20 cellular contexts compared by ENCODE assay signal in the genomic region with DNA sequence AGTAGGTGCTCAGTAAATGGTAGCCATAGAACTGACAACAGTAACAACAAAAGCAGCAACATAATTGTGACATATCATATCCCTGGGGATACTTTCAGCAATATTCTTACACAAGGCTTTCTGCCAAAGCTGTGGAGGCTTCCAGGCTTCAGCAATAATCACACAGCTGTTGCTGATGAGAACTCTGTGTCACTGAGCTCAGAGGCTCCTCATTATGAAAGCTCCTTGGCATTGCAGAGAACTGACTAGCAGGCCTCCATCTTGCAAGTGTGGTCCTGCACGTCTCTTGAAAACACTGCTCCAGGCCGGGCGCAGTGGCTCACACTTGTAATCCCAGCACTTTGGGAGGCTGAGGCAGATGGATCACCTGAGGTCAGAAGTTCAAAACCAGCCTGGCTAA.
A peak's percentile ranks its signal among the peaks of the same experiment; 100 is the strongest.
DNase-seq lines count a peak whose midpoint lies in the region; ATAC-seq, FAIRE-seq and TF ChIP-seq lines count a peak whose summit lies in the region.
"Had no signal": no experiment of that assay in that cellular context is flagged by ENCODE, and none has a peak within 500 bp of the region (broad histone marks: within the 10 kb centered on the region; RNA-seq: fewer than 3 reads in every experiment).

No MANE protein-coding gene starts in this region.

- no peaks in the 10 kb centered on the region for H3K36me3 ChIP-seq in K562 (ENCODE audit: control insufficient read depth, insufficient read depth, low read length)
- no peaks in the 10 kb centered on the region for H3K36me3 ChIP-seq in suprapubic skin
- H3K36me3 ChIP-seq in brain microvascular endothelial cell (replicated peaks): no peaks in the 10 kb centered on the region
- H3K36me3 ChIP-seq: pancreas had no signal

- no peaks in the 10 kb centered on the region for H3K79me2 ChIP-seq in K562 (ENCODE audit: control insufficient read depth, insufficient read depth, low read length)

- H3K4me3 ChIP-seq in K562: no peak overlapping the region
- H3K4me3 ChIP-seq in right cardiac atrium (ENCODE audit: low read length): no peak overlapping the region
- H3K4me3 ChIP-seq in suprapubic skin: no peak overlapping the region
- no peak overlapping the region for H3K4me3 ChIP-seq in brain microvascular endothelial cell (ENCODE audit: low read depth, low read length)
- H3K4me3 ChIP-seq: pancreas had no signal

- ATAC-seq in K562: no peak; the same call in 1 of the 3 replicates
- peak; percentile 75 for ATAC-seq in right cardiac atrium
- no peak for ATAC-seq in activated CD8-positive, alpha-beta T cell treated with anti-CD3 and anti-CD28 coated beads for 36 hours
- no peak for ATAC-seq in activated T-cell treated with anti-CD3 and anti-CD28 coated beads, Interleukin-2, amount 50 U/mL, for 72 hours (replicated peaks in 1 of 2)
- ATAC-seq: pancreas, PC-3 had no signal

- H3K4me1 ChIP-seq in K562 (replicated peaks in 1 of 2; ENCODE audit: control insufficient read depth in 2 of 2, insufficient read depth in 2 of 2, low read length in 2 of 2) (no peaks in the 10 kb centered on the region), right cardiac atrium (ENCODE audit: control insufficient read depth, insufficient read depth, low read length) (peaks cover 7% of the 10 kb centered on the region), suprapubic skin (peaks cover 25% of the 10 kb centered on the region)

- TF ChIP-seq RAD21 in K562 (CRISPR knock-in tag; conservative IDR thresholded peaks at IDR 0.05 in 1 of 2, IDR thresholded peaks at IDR 0.05 in 1 of 2): no peak

- FAIRE-seq in K562 (lab: Jason Lieb, UNC): no peak
- FAIRE-seq: pancreas, urothelium cell line had no signal

- H3K4me3 Mint-ChIP-seq in activated CD8-positive, alpha-beta T cell treated with anti-CD3 and anti-CD28 coated beads for 36 hours: no peak overlapping the region
- H3K4me3 Mint-ChIP-seq in activated T-cell treated with anti-CD3 and anti-CD28 coated beads, Interleukin-2, amount 50 U/mL, for 72 hours: no peak overlapping the region
- H3K4me3 Mint-ChIP-seq: activated B cell treated with CpG ODN at 0.5 μM for 24 hours had no signal

- H3K9ac ChIP-seq in K562 (ENCODE audit: insufficient read depth in 1 of 2, low read depth in 2 of 2, low read length in 2 of 2): no peak overlapping the region

- peak; percentile 47 for DNase-seq in GM04504 (ENCODE audit: low read depth)
- DNase-seq in K562 (ENCODE audit: extremely low read depth in 1 of 4, low spot score in 3 of 4): no peak
- peak in 1 of 3 donors; percentile 44 for DNase-seq in right cardiac atrium
- DNase-seq in suprapubic skin (ENCODE audit: low spot score in 2 of 2): no peak
- no peak for DNase-seq in activated CD8-positive, alpha-beta T cell treated with anti-CD3 and anti-CD28 coated beads for 36 hours
- DNase-seq in brain microvascular endothelial cell: no peak
- DNase-seq in activated T-cell treated with anti-CD3 and anti-CD28 coated beads, Interleukin-2, amount 50 U/mL, for 72 hours: no peak
- DNase-seq: activated B cell treated with CpG ODN at 0.5 μM for 24 hours; activated CD8-positive, alpha-beta memory T cell treated with anti-CD3 and anti-CD28 coated beads, Interleukin-2, amount 50 U/mL, for 48 hours; activated naive CD4-positive, alpha-beta T cell treated with anti-CD3 and anti-CD28 coated beads, Interleukin-2, amount 50 U/mL, for 16 hours; central memory CD4-positive, alpha-beta T cell; COR-L47; GF-D8; midbrain; NCI-H1048; NCI-H226; pancreas; PC-3; SW 1271 had no signal

- H3K9me1 ChIP-seq in K562 (ENCODE audit: control insufficient read depth, insufficient read depth, low read length): no peaks in the 10 kb centered on the region

- TF ChIP-seq POLR2A in K562 (conservative IDR thresholded peaks at IDR 0.05) (no peak), suprapubic skin (IDR thresholded peaks at IDR 0.05) (no peak)

- H3K27ac Mint-ChIP-seq in activated CD8-positive, alpha-beta T cell treated with anti-CD3 and anti-CD28 coated beads for 36 hours: no peak overlapping the region
- H3K27ac Mint-ChIP-seq in activated T-cell treated with anti-CD3 and anti-CD28 coated beads, Interleukin-2, amount 50 U/mL, for 72 hours: no peak overlapping the region
- H3K27ac Mint-ChIP-seq: activated B cell treated with CpG ODN at 0.5 μM for 24 hours had no signal

- WGBS in K562 (ENCODE audit: insufficient coverage, low coverage, missing lambda C conversion rate): 90% methylated on average over 3 of the region's 3 CpGs
- 80% methylated on average over 3 of the region's 3 CpGs for WGBS in right cardiac atrium
- WGBS in suprapubic skin: 87% methylated on average over 3 of the region's 3 CpGs

- POLR2A ChIA-PET in K562 (lab: Yijun Ruan, JAX): interaction anchor here (1.6 kb wide), 1 partner anchor 13 kb away, joined by 5 read pairs; no protein-coding TSS in a partner anchor
- POLR2A ChIA-PET in activated CD8-positive, alpha-beta T cell treated with anti-CD3 and anti-CD28 coated beads for 36 hours (lab: Charles Lee): no interaction called here

- H3K9me3 ChIP-seq in K562 (replicated peaks; ENCODE audit: control insufficient read depth, insufficient read depth, low read depth, low read length): no peaks in the 10 kb centered on the region
- no peaks in the 10 kb centered on the region for H3K9me3 ChIP-seq in right cardiac atrium (ENCODE audit: control insufficient read depth, low read length)
- no peaks in the 10 kb centered on the region for H3K9me3 ChIP-seq in suprapubic skin
- H3K9me3 ChIP-seq: pancreas had no signal

- CTCF ChIA-PET in K562 (lab: Yijun Ruan, JAX; ENCODE audit: low intra/inter-chr PET ratio): no interaction called here
- CTCF ChIA-PET in activated CD8-positive, alpha-beta T cell treated with anti-CD3 and anti-CD28 coated beads for 36 hours (lab: Charles Lee): interaction anchor here (2.8 kb wide), 1 partner anchor 10 kb away, joined by 11 read pairs; no protein-coding TSS in a partner anchor

- H3K36me3 Mint-ChIP-seq in activated CD8-positive, alpha-beta T cell treated with anti-CD3 and anti-CD28 coated beads for 36 hours (ENCODE audit: low read depth): peaks cover 2% of the 10 kb centered on the region
- H3K36me3 Mint-ChIP-seq in activated T-cell treated with anti-CD3 and anti-CD28 coated beads, Interleukin-2, amount 50 U/mL, for 72 hours (ENCODE audit: insufficient read depth in 2 of 2): peaks cover 1 to 2% of the 10 kb centered on the region in 2 donors

- peaks cover 10% of the 10 kb centered on the region for H3K4me1 Mint-ChIP-seq in activated CD8-positive, alpha-beta T cell treated with anti-CD3 and anti-CD28 coated beads for 36 hours (ENCODE audit: low read depth)
- peaks cover 19% of the 10 kb centered on the region for H3K4me1 Mint-ChIP-seq in activated T-cell treated with anti-CD3 and anti-CD28 coated beads, Interleukin-2, amount 50 U/mL, for 72 hours (ENCODE audit: low read depth)

- H4K20me1 ChIP-seq in K562 (replicated peaks; ENCODE audit: control insufficient read depth, insufficient read depth, low read length): no peaks in the 10 kb centered on the region

- TF ChIP-seq CTCF in K562 (IDR thresholded peaks at IDR 0.05 in 2 of 3, conservative IDR thresholded peaks at IDR 0.05 in 1 of 3; ENCODE audit: insufficient read depth in 2 of 3, low read depth in 1 of 3, low read length in 3 of 3) (no peak), suprapubic skin (IDR thresholded peaks at IDR 0.05) (no peak), brain microvascular endothelial cell (IDR thresholded peaks at IDR 0.05; ENCODE audit: low read depth, low read length, missing control alignments) (no peak)
- TF ChIP-seq CTCF in activated CD8-positive, alpha-beta T cell treated with anti-CD3 and anti-CD28 coated beads for 36 hours (IDR thresholded peaks at IDR 0.05): no peak

- H3K27me3 ChIP-seq in K562 (ENCODE audit: control insufficient read depth in 2 of 2, insufficient read depth in 2 of 2, low read length in 2 of 2) (no peaks in the 10 kb centered on the region), right cardiac atrium (ENCODE audit: control insufficient read depth, insufficient read depth) (no peaks in the 10 kb centered on the region), suprapubic skin (no peaks in the 10 kb centered on the region), brain microvascular endothelial cell (replicated peaks) (no peaks in the 10 kb centered on the region)
- H3K27me3 ChIP-seq: pancreas had no signal

- H3K27ac ChIP-seq in K562 (ENCODE audit: extremely low read depth, low read depth, low read length) (no peak overlapping the region), right cardiac atrium (ENCODE audit: low read length) (peak overlapping the region; percentile 20), suprapubic skin (peak overlapping the region; percentile 34), brain microvascular endothelial cell (no peak overlapping the region)

- intact Hi-C loops in K562 (cut with micrococcal nuclease): no loop called here
- intact Hi-C loops in right cardiac atrium (cut with DNase I): loop anchor here in 1 of 4 donors (5.0 kb wide), 1 partner anchor 96 kb away; a partner anchor contains a TSS
- intact Hi-C loops in activated CD8-positive, alpha-beta T cell treated with anti-CD3 and anti-CD28 coated beads for 36 hours (cut with micrococcal nuclease): no loop called here

- TF ChIP-seq EP300 in K562 (IDR thresholded peaks at IDR 0.05; ENCODE audit: low read length) (no peak), suprapubic skin (IDR thresholded peaks at IDR 0.05) (no peak)

- H3K9me3 Mint-ChIP-seq in activated CD8-positive, alpha-beta T cell treated with anti-CD3 and anti-CD28 coated beads for 36 hours: no peaks in the 10 kb centered on the region
- no peaks in the 10 kb centered on the region for H3K9me3 Mint-ChIP-seq in activated T-cell treated with anti-CD3 and anti-CD28 coated beads, Interleukin-2, amount 50 U/mL, for 72 hours
- H3K9me3 Mint-ChIP-seq: activated B cell treated with CpG ODN at 0.5 μM for 24 hours had no signal

- H2AFZ ChIP-seq in K562 (ENCODE audit: low read depth, low read length): peak overlapping the region; percentile 42; the same call in 1 of the 2 replicates

- H3K27me3 Mint-ChIP-seq in activated CD8-positive, alpha-beta T cell treated with anti-CD3 and anti-CD28 coated beads for 36 hours: no peaks in the 10 kb centered on the region
- H3K27me3 Mint-ChIP-seq in activated T-cell treated with anti-CD3 and anti-CD28 coated beads, Interleukin-2, amount 50 U/mL, for 72 hours (ENCODE audit: low read depth): no peaks in the 10 kb centered on the region
- H3K27me3 Mint-ChIP-seq: activated B cell treated with CpG ODN at 0.5 μM for 24 hours had no signal

- H3K4me2 ChIP-seq in K562 (ENCODE audit: insufficient read depth, low read length): no peak overlapping the region

- no TSS peak for BruUV-seq in K562 (replicated peaks; lab: Mats Ljungman, UMichigan)

- in situ Hi-C loops in K562 (cut with MboI): no loop called here
- in situ Hi-C loops in brain microvascular endothelial cell (cut with HindIII; ENCODE audit: low pct_ligation_motif_present, low sequenced_read_pairs): no loop called here

TF ChIP-seq in K562, 482 proteins besides CTCF, POLR2A, EP300 and RAD21 (continues in another document):
- TF ChIP-seq NR1H2 (CRISPR knock-in tag; IDR thresholded peaks at IDR 0.05): no peak
- TF ChIP-seq ATF1 (CRISPR knock-in tag; IDR thresholded peaks at IDR 0.05): no peak
- no peak for TF ChIP-seq ATF1 (tag; IDR thresholded peaks at IDR 0.05)
- no peak for TF ChIP-seq ARHGAP35 (IDR thresholded peaks at IDR 0.05; ENCODE audit: partially characterized antibody)
- TF ChIP-seq MXI1 (IDR thresholded peaks at IDR 0.05; ENCODE audit: low read depth, low read length): no peak
- TF ChIP-seq MTF1 (CRISPR knock-in tag; IDR thresholded peaks at IDR 0.05; ENCODE audit: borderline replicate concordance): no peak

Comparison
In these comparisons a context has a peak if more than half of its experiments do, and no peak if none do; other contexts are left out.
1. ATAC-seq: peak in right cardiac atrium (2 of 2); none in K562 (single experiment), activated CD8-positive, alpha-beta T cell treated with anti-CD3 and anti-CD28 coated beads for 36 hours (single experiment) and activated T-cell treated with anti-CD3 and anti-CD28 coated beads, Interleukin-2, amount 50 U/mL, for 72 hours (0 of 2).
2. H3K27ac ChIP-seq: peak in right cardiac atrium (single experiment) and suprapubic skin (single experiment); none in K562 (single experiment) and brain microvascular endothelial cell (single experiment).